Comparison of ENCODE assay signal across 1 cellular context in the genomic region with DNA sequence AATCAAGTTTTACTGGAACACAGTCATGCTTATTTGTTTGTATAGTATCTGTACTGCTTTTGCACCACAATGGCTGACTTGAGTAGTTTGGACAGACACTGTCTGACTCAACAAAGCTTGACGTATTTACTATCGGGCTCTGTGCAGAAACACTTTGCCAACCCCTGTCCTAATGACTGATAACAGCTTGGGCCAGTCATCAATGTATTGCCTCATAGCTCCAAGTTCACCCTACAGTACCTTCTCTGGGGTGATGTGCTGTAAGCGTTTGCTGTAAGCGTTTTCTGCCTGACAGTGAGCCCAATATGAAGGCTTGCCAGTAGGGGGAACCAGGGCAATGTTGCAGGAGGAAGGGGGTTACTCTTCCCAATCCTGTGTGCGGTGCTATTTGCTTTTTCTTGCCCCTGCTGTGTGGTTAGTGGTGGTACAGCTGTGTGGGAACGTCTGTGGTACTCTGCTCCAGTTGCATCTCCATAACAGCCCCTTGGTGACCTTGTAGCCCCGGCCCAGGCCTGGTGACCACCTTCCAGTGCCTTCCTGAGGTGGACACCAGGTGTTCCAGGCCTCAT.
A peak's percentile ranks its signal among the peaks of the same experiment; 100 is the strongest.
TF ChIP-seq lines count a peak whose summit lies in the region.

No MANE protein-coding gene starts in this region.

TF ChIP-seq in K562, 482 proteins besides CTCF, POLR2A, EP300 and RAD21 (continued from another document and continues in another):
- TF ChIP-seq, protein P1, sequence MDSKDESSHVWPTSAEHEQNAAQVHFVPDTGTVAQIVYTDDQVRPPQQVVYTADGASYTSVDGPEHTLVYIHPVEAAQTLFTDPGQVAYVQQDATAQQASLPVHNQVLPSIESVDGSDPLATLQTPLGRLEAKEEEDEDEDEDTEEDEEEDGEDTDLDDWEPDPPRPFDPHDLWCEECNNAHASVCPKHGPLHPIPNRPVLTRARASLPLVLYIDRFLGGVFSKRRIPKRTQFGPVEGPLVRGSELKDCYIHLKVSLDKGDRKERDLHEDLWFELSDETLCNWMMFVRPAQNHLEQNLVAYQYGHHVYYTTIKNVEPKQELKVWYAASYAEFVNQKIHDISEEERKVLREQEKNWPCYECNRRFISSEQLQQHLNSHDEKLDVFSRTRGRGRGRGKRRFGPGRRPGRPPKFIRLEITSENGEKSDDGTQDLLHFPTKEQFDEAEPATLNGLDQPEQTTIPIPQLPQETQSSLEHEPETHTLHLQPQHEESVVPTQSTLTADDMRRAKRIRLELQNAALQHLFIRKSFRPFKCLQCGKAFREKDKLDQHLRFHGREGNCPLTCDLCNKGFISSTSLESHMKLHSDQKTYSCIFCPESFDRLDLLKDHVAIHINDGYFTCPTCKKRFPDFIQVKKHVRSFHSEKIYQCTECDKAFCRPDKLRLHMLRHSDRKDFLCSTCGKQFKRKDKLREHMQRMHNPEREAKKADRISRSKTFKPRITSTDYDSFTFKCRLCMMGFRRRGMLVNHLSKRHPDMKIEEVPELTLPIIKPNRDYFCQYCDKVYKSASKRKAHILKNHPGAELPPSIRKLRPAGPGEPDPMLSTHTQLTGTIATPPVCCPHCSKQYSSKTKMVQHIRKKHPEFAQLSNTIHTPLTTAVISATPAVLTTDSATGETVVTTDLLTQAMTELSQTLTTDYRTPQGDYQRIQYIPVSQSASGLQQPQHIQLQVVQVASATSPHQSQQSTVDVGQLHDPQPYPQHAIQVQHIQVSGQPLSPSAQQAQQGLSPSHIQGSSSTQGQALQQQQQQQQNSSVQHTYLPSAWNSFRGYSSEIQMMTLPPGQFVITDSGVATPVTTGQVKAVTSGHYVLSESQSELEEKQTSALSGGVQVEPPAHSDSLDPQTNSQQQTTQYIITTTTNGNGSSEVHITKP (IDR thresholded peaks at IDR 0.05; ENCODE audit: partially characterized antibody), result peak; percentile 41
- TF ChIP-seq ZNF239 (CRISPR knock-in tag; IDR thresholded peaks at IDR 0.05) (no peak), ZFP1 (CRISPR knock-in tag; IDR thresholded peaks at IDR 0.05) (no peak), CBX2 (IDR thresholded peaks at IDR 0.05; ENCODE audit: insufficient read depth, low read length, poor library complexity, severe bottlenecking) (no peak), RBM14 (IDR thresholded peaks at IDR 0.05; ENCODE audit: borderline replicate concordance, insufficient read depth, low read depth, low read length) (no peak), FOS (IDR thresholded peaks at IDR 0.05; ENCODE audit: extremely low read depth, insufficient read length) (no peak), SETDB1 (IDR thresholded peaks at IDR 0.05; ENCODE audit: low read length) (no peak), ATF1 (CRISPR knock-in tag; IDR thresholded peaks at IDR 0.05) (no peak), ATF1 (tag; IDR thresholded peaks at IDR 0.05) (peak; percentile 69), SIX5 (IDR thresholded peaks at IDR 0.05; ENCODE audit: borderline replicate concordance in 1 of 2, insufficient read depth in 1 of 2, low read depth in 1 of 2, low read length in 2 of 2) (no peak), CEBPB (tag; IDR thresholded peaks at IDR 0.05) (peak; percentile 97), ZNF184 (CRISPR knock-in tag; IDR thresholded peaks at IDR 0.05) (no peak), RBM34 (IDR thresholded peaks at IDR 0.05; ENCODE audit: borderline replicate concordance, insufficient read depth, low read length) (no peak), EP400 (IDR thresholded peaks at IDR 0.05) (no peak), SMARCA5 (IDR thresholded peaks at IDR 0.05) (no peak), TCFL5 (CRISPR knock-in tag; conservative IDR thresholded peaks at IDR 0.05) (no peak), ZNF197 (CRISPR knock-in tag; IDR thresholded peaks at IDR 0.05; ENCODE audit: low read depth) (no peak), TBL1XR1 (IDR thresholded peaks at IDR 0.05; ENCODE audit: low read length in 2 of 2) (no peak), MECOM (CRISPR knock-in tag; IDR thresholded peaks at IDR 0.05) (no peak), ZNF76 (CRISPR knock-in tag; IDR thresholded peaks at IDR 0.05; ENCODE audit: borderline replicate concordance) (no peak), MAFG (tag; conservative IDR thresholded peaks at IDR 0.05) (peak; percentile 53; the same call in 1 of the 2 replicates), NBN (IDR thresholded peaks at IDR 0.05; ENCODE audit: low read depth) (no peak), FOXM1 (IDR thresholded peaks at IDR 0.05; ENCODE audit: low read depth) (no peak), FOXM1 (CRISPR knock-in tag; IDR thresholded peaks at IDR 0.05; ENCODE audit: low read depth) (no peak), MYBL2 (IDR thresholded peaks at IDR 0.05; ENCODE audit: low read depth) (no peak), MYBL2 (CRISPR knock-in tag; IDR thresholded peaks at IDR 0.05; ENCODE audit: borderline replicate concordance) (no peak)
- TF ChIP-seq, protein P2, sequence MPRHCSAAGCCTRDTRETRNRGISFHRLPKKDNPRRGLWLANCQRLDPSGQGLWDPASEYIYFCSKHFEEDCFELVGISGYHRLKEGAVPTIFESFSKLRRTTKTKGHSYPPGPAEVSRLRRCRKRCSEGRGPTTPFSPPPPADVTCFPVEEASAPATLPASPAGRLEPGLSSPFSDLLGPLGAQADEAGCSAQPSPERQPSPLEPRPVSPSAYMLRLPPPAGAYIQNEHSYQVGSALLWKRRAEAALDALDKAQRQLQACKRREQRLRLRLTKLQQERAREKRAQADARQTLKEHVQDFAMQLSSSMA (CRISPR knock-in tag; IDR thresholded peaks at IDR 0.05), result no peak
- TF ChIP-seq, protein P3, sequence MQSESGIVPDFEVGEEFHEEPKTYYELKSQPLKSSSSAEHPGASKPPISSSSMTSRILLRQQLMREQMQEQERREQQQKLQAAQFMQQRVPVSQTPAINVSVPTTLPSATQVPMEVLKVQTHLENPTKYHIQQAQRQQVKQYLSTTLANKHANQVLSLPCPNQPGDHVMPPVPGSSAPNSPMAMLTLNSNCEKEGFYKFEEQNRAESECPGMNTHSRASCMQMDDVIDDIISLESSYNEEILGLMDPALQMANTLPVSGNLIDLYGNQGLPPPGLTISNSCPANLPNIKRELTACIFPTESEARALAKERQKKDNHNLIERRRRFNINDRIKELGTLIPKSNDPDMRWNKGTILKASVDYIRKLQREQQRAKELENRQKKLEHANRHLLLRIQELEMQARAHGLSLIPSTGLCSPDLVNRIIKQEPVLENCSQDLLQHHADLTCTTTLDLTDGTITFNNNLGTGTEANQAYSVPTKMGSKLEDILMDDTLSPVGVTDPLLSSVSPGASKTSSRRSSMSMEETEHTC (IDR thresholded peaks at IDR 0.05), result no peak
- TF ChIP-seq, protein P4, sequence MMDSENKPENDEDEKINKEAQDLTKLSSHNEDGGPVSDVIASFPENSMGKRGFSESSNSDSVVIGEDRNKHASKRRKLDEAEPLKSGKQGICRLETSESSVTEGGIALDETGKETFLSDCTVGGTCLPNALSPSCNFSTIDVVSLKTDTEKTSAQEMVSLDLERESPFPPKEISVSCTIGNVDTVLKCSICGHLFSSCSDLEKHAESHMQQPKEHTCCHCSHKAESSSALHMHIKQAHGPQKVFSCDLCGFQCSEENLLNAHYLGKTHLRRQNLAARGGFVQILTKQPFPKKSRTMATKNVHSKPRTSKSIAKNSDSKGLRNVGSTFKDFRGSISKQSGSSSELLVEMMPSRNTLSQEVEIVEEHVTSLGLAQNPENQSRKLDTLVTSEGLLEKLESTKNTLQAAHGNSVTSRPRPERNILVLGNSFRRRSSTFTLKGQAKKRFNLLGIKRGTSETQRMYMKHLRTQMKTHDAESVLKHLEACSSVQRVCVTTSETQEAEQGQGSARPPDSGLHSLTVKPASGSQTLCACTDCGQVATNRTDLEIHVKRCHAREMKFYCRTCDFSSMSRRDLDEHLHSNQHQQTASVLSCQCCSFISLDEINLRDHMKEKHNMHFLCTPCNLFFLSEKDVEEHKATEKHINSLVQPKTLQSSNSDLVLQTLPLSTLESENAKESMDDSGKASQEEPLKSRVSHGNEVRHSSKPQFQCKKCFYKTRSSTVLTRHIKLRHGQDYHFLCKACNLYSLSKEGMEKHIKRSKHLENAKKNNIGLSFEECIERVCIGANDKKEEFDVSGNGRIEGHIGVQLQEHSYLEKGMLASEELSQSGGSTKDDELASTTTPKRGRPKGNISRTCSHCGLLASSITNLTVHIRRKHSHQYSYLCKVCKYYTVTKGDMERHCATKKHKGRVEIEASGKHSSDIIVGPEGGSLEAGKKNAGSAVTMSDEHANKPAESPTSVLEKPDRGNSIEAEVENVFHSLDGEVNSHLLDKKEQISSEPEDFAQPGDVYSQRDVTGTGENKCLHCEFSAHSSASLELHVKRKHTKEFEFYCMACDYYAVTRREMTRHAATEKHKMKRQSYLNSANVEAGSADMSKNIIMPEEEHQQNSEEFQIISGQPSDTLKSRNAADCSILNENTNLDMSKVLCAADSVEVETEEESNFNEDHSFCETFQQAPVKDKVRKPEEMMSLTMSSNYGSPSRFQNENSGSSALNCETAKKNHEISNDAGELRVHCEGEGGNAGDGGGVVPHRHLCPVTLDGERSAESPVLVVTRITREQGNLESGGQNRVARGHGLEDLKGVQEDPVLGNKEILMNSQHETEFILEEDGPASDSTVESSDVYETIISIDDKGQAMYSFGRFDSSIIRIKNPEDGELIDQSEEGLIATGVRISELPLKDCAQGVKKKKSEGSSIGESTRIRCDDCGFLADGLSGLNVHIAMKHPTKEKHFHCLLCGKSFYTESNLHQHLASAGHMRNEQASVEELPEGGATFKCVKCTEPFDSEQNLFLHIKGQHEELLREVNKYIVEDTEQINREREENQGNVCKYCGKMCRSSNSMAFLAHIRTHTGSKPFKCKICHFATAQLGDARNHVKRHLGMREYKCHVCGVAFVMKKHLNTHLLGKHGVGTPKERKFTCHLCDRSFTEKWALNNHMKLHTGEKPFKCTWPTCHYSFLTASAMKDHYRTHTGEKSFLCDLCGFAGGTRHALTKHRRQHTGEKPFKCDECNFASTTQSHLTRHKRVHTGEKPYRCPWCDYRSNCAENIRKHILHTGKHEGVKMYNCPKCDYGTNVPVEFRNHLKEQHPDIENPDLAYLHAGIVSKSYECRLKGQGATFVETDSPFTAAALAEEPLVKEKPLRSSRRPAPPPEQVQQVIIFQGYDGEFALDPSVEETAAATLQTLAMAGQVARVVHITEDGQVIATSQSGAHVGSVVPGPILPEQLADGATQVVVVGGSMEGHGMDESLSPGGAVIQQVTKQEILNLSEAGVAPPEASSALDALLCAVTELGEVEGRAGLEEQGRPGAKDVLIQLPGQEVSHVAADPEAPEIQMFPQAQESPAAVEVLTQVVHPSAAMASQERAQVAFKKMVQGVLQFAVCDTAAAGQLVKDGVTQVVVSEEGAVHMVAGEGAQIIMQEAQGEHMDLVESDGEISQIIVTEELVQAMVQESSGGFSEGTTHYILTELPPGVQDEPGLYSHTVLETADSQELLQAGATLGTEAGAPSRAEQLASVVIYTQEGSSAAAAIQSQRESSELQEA (IDR thresholded peaks at IDR 0.05; ENCODE audit: low read depth), result no peak
- TF ChIP-seq, protein P5, sequence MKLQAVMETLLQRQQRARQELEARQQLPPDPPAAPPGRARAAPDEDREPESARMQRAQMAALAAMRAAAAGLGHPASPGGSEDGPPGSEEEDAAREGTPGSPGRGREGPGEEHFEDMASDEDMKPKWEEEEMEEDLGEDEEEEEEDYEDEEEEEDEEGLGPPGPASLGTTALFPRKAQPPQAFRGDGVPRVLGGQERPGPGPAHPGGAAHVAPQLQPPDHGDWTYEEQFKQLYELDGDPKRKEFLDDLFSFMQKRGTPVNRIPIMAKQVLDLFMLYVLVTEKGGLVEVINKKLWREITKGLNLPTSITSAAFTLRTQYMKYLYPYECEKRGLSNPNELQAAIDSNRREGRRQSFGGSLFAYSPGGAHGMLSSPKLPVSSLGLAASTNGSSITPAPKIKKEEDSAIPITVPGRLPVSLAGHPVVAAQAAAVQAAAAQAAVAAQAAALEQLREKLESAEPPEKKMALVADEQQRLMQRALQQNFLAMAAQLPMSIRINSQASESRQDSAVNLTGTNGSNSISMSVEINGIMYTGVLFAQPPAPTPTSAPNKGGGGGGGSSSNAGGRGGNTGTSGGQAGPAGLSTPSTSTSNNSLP (IDR thresholded peaks at IDR 0.05; ENCODE audit: borderline replicate concordance, low read depth, low read length), result no peak
- TF ChIP-seq, protein P6, sequence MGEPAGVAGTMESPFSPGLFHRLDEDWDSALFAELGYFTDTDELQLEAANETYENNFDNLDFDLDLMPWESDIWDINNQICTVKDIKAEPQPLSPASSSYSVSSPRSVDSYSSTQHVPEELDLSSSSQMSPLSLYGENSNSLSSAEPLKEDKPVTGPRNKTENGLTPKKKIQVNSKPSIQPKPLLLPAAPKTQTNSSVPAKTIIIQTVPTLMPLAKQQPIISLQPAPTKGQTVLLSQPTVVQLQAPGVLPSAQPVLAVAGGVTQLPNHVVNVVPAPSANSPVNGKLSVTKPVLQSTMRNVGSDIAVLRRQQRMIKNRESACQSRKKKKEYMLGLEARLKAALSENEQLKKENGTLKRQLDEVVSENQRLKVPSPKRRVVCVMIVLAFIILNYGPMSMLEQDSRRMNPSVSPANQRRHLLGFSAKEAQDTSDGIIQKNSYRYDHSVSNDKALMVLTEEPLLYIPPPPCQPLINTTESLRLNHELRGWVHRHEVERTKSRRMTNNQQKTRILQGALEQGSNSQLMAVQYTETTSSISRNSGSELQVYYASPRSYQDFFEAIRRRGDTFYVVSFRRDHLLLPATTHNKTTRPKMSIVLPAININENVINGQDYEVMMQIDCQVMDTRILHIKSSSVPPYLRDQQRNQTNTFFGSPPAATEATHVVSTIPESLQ (CRISPR knock-in tag; IDR thresholded peaks at IDR 0.05), result no peak
- TF ChIP-seq, protein P7, sequence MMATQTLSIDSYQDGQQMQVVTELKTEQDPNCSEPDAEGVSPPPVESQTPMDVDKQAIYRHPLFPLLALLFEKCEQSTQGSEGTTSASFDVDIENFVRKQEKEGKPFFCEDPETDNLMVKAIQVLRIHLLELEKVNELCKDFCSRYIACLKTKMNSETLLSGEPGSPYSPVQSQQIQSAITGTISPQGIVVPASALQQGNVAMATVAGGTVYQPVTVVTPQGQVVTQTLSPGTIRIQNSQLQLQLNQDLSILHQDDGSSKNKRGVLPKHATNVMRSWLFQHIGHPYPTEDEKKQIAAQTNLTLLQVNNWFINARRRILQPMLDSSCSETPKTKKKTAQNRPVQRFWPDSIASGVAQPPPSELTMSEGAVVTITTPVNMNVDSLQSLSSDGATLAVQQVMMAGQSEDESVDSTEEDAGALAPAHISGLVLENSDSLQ (IDR thresholded peaks at IDR 0.05), result peak; percentile 30; the same call in 1 of the 2 replicates
- TF ChIP-seq, protein P8, sequence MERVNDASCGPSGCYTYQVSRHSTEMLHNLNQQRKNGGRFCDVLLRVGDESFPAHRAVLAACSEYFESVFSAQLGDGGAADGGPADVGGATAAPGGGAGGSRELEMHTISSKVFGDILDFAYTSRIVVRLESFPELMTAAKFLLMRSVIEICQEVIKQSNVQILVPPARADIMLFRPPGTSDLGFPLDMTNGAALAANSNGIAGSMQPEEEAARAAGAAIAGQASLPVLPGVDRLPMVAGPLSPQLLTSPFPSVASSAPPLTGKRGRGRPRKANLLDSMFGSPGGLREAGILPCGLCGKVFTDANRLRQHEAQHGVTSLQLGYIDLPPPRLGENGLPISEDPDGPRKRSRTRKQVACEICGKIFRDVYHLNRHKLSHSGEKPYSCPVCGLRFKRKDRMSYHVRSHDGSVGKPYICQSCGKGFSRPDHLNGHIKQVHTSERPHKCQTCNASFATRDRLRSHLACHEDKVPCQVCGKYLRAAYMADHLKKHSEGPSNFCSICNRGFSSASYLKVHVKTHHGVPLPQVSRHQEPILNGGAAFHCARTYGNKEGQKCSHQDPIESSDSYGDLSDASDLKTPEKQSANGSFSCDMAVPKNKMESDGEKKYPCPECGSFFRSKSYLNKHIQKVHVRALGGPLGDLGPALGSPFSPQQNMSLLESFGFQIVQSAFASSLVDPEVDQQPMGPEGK (CRISPR knock-in tag; IDR thresholded peaks at IDR 0.05; ENCODE audit: borderline replicate concordance), result no peak
